In genomic region chr5:142888469-142889085, GRCh38 we compare ENCODE assay signal across 7 cellular contexts.
DNase-seq lines count a peak whose midpoint lies in the region; ATAC-seq and TF ChIP-seq lines count a peak whose summit lies in the region.

No MANE protein-coding gene starts in this region.

- H3K27me3 Mint-ChIP-seq in nephron (ENCODE audit: low read depth), result peaks cover 4% of the 10 kb centered on the region

- TF ChIP-seq CTCF in esophagus squamous epithelium (IDR thresholded peaks at IDR 0.05) (peak; percentile 51 to 78 (median 72)), nephron (IDR thresholded peaks at IDR 0.05; ENCODE audit: unreplicated experiment in 3 of 3) (peak; percentile 74 to 90 (median 80))

- no peaks in the 10 kb centered on the region for H3K4me1 ChIP-seq in esophagus squamous epithelium

- no peak overlapping the region for H3K27ac ChIP-seq in esophagus squamous epithelium

- H3K36me3 ChIP-seq in esophagus squamous epithelium, result peaks cover 0 to 10% (median 0%) of the 10 kb centered on the region in 3 donors

- TF ChIP-seq POLR2A in esophagus squamous epithelium (IDR thresholded peaks at IDR 0.05), result no peak

- no peak overlapping the region for H3K4me3 ChIP-seq in esophagus squamous epithelium

- peaks cover 22% of the 10 kb centered on the region for H3K4me1 Mint-ChIP-seq in nephron

- WGBS in esophagus squamous epithelium, 2 donors, result 41 to 43% methylated on average over 9 of the region's 9 CpGs

- intact Hi-C loops in esophagus squamous epithelium (cut with DNase I), result no loop called here

- no peaks in the 10 kb centered on the region for H3K27me3 ChIP-seq in esophagus squamous epithelium

- in situ Hi-C loops in KBM-7 (cut with MboI; ENCODE audit: low pct_unique_long_range_greater_than_20kb, low sequenced_read_pairs), result loop anchor here (10.0 kb wide), 1 partner anchor 164 kb away; no protein-coding TSS in a partner anchor
- in situ Hi-C loops in SK-MEL-5 (cut with HindIII; ENCODE audit: low pct_unique_long_range_greater_than_20kb, low sequenced_read_pairs), result loop anchor here (25.0 kb wide), 2 partner anchors 151 to 726 kb away; no protein-coding TSS in a partner anchor

- no peaks in the 10 kb centered on the region for H3K36me3 Mint-ChIP-seq in nephron (ENCODE audit: low read depth)

- H3K9me3 ChIP-seq in esophagus squamous epithelium, result no peaks in the 10 kb centered on the region

- no peak overlapping the region for H3K4me3 Mint-ChIP-seq in nephron

- H3K9me3 Mint-ChIP-seq in nephron, result no peaks in the 10 kb centered on the region

- DNase-seq in ELR (ENCODE audit: low read depth) (peak; percentile 71), KBM-7 (peak; percentile 45), SK-MEL-5 (ENCODE audit: low read depth, low spot score) (peak; percentile 73), esophagus squamous epithelium (lab: John Stamatoyannopoulos, UW) (no peak)

- ATAC-seq in HG03378 (IDR thresholded peaks at IDR 0.05; ENCODE audit: unreplicated experiment) (no peak), HG03565 (IDR thresholded peaks at IDR 0.05; ENCODE audit: unreplicated experiment) (no peak)

- H3K27ac Mint-ChIP-seq in nephron, result peak overlapping the region; percentile 21 to 76 (median 43)
